10 cellular contexts compared by ENCODE assay signal in genomic region chr19:18502633-18503294, GRCh38. TPM values are rescaled to one million over a fixed set of nuclear protein-coding genes. Genes with fewer than 3 reads are reported as not detected.
A peak's percentile ranks its signal among the peaks of the same experiment; 100 is the strongest.
DNase-seq lines count a peak whose midpoint lies in the region; ATAC-seq and TF ChIP-seq lines count a peak whose summit lies in the region.
"Had no signal": no experiment of that assay in that cellular context is flagged by ENCODE, and none has a peak within 500 bp of the region (broad histone marks: within the 10 kb centered on the region; RNA-seq: fewer than 3 reads in every experiment).

No MANE protein-coding gene starts in this region.

- peak; percentile 59 for DNase-seq in G401 (ENCODE audit: low spot score)
- DNase-seq in PC-3 = no peak
- DNase-seq in effector memory CD8-positive, alpha-beta T cell = no peak
- DNase-seq in pons (ENCODE audit: low spot score) = peak; percentile 54
- no peak for DNase-seq in mesenchymal stem cell
- DNase-seq: foreskin keratinocyte, NCI-H187 had no signal

- peaks cover 14% of the 10 kb centered on the region for H3K79me1 ChIP-seq in mesenchymal stem cell (replicated peaks; ENCODE audit: low read length, poor library complexity, severe bottlenecking)

- intact Hi-C loops in PC-3 (cut with micrococcal nuclease) = no loop called here

- H2AFZ ChIP-seq in PC-3 (ENCODE audit: low read length) = no peak overlapping the region
- H2AFZ ChIP-seq in mesenchymal stem cell (ENCODE audit: low read depth, low read length) = no peak overlapping the region

- H3K4me1 ChIP-seq in PC-3 (ENCODE audit: insufficient read depth, low read length) = peaks cover 16% of the 10 kb centered on the region; the same call in 1 of the 2 replicates
- H3K4me1 ChIP-seq in mesenchymal stem cell (ENCODE audit: control insufficient read depth, insufficient read depth, low read depth, low read length) = peaks cover 60% of the 10 kb centered on the region

- no peak overlapping the region for H3K4me3 ChIP-seq in PC-3 (ENCODE audit: low read length)
- no peak overlapping the region for H3K4me3 ChIP-seq in mesenchymal stem cell (ENCODE audit: insufficient read depth in 1 of 2, low read depth in 1 of 2, low read length in 2 of 2)

- no peak overlapping the region for H3K27ac ChIP-seq in PC-3 (ENCODE audit: low read length)
- no peak overlapping the region for H3K27ac ChIP-seq in mesenchymal stem cell (ENCODE audit: low read length, poor library complexity, severe bottlenecking)
- H3K27ac ChIP-seq: foreskin keratinocyte had no signal

- 96% methylated on average over 17 of the region's 18 CpGs for WGBS in mesenchymal stem cell

- no peak overlapping the region for H2AK5ac ChIP-seq in mesenchymal stem cell (ENCODE audit: low read length, severe bottlenecking)

- TF ChIP-seq CTCF in PC-3 (conservative IDR thresholded peaks at IDR 0.05; ENCODE audit: low read depth, low read length) = no peak

- no peak overlapping the region for H3K23ac ChIP-seq in mesenchymal stem cell (ENCODE audit: low read length in 2 of 2)

- CTCF ChIA-PET in PC-3 (lab: Charles Lee) = no interaction called here

- peaks cover 74% of the 10 kb centered on the region for H3K36me3 Mint-ChIP-seq in effector memory CD8-positive, alpha-beta T cell (ENCODE audit: insufficient read depth)

- H3K36me3 ChIP-seq in PC-3 (ENCODE audit: low read depth, low read length) (no peaks in the 10 kb centered on the region), mesenchymal stem cell (ENCODE audit: control insufficient read depth in 1 of 2, insufficient read depth in 2 of 2, low read depth in 1 of 2, low read length in 2 of 2) (peaks cover 3 to 25% of the 10 kb centered on the region in 2 experiments)

- H3F3A ChIP-seq in PC-3 (ENCODE audit: low read length, unreplicated experiment) = no peaks in the 10 kb centered on the region

- in situ Hi-C loops in G401 (cut with HindIII; ENCODE audit: low sequenced_read_pairs) = no loop called here

- no peak overlapping the region for H2BK120ac ChIP-seq in mesenchymal stem cell (ENCODE audit: low read depth, low read length)

- H3K9me3 ChIP-seq in PC-3 (ENCODE audit: low read length) (no peaks in the 10 kb centered on the region), mesenchymal stem cell (ENCODE audit: control insufficient read depth, low read length) (no peaks in the 10 kb centered on the region)

- H3K4ac ChIP-seq in mesenchymal stem cell (ENCODE audit: low read depth in 1 of 2, low read length in 2 of 2) = no peak overlapping the region

- H3K4me2 ChIP-seq in PC-3 (ENCODE audit: low read length) = no peak overlapping the region
- H3K4me2 ChIP-seq in mesenchymal stem cell (ENCODE audit: low read length, poor library complexity, severe bottlenecking) = no peak overlapping the region

- H2BK12ac ChIP-seq in mesenchymal stem cell (ENCODE audit: low read length in 2 of 2) = no peak overlapping the region

- POLR2A ChIA-PET in PC-3 (lab: Charles Lee; ENCODE audit: unreplicated experiment) = no interaction called here

- peak overlapping the region; percentile 94 to 99 for H3K27ac Mint-ChIP-seq in effector memory CD8-positive, alpha-beta T cell

- H3K4me3 Mint-ChIP-seq in effector memory CD8-positive, alpha-beta T cell = peak overlapping the region; percentile 71 to 92

- H3K79me2 ChIP-seq in PC-3 (ENCODE audit: low read length) = peaks cover 100% of the 10 kb centered on the region

- no TSS peak for BruUV-seq in PC-3 (replicated peaks; lab: Mats Ljungman, UMichigan)

- no peak overlapping the region for H4K8ac ChIP-seq in mesenchymal stem cell (ENCODE audit: low read length)

- H3K9ac ChIP-seq in PC-3 (ENCODE audit: low read length) (no peak overlapping the region), mesenchymal stem cell (ENCODE audit: low read length) (no peak overlapping the region)

- peak overlapping the region in 1 of 2 experiments; percentile 58 for H3K18ac ChIP-seq in mesenchymal stem cell (ENCODE audit: low read depth in 1 of 2, low read length in 2 of 2)

- no peaks in the 10 kb centered on the region for H3K9me3 Mint-ChIP-seq in effector memory CD8-positive, alpha-beta T cell

- H2BK15ac ChIP-seq in mesenchymal stem cell (ENCODE audit: low read depth, poor library complexity, severe bottlenecking) = no peak overlapping the region

- no peak overlapping the region for H3K14ac ChIP-seq in mesenchymal stem cell (ENCODE audit: low read length in 2 of 2)

- H2BK5ac ChIP-seq in mesenchymal stem cell (ENCODE audit: low read depth, low read length, poor library complexity, severe bottlenecking) = no peak overlapping the region

- no peaks in the 10 kb centered on the region for H3K27me3 Mint-ChIP-seq in effector memory CD8-positive, alpha-beta T cell

- H4K91ac ChIP-seq in mesenchymal stem cell (ENCODE audit: low read length) = no peak overlapping the region

- peak; percentile 19; the same call in 1 of the 2 replicates for ATAC-seq in PC-3
- no peak for ATAC-seq in effector memory CD8-positive, alpha-beta T cell (replicated peaks)
- ATAC-seq in GM19455 (IDR thresholded peaks at IDR 0.05; ENCODE audit: unreplicated experiment) = no peak
- ATAC-seq in GM19467 (IDR thresholded peaks at IDR 0.05; ENCODE audit: unreplicated experiment) = no peak
- ATAC-seq in HG02852 (IDR thresholded peaks at IDR 0.05; ENCODE audit: unreplicated experiment) = no peak
- ATAC-seq: foreskin keratinocyte had no signal

- no peaks in the 10 kb centered on the region for H3K27me3 ChIP-seq in PC-3 (ENCODE audit: low read length)
- H3K27me3 ChIP-seq in mesenchymal stem cell (ENCODE audit: control insufficient read depth in 1 of 2, insufficient read depth in 1 of 2, low read length in 2 of 2) = no peaks in the 10 kb centered on the region
- H3K27me3 ChIP-seq: foreskin keratinocyte had no signal

- peaks cover 93% of the 10 kb centered on the region for H4K20me1 ChIP-seq in PC-3 (ENCODE audit: low read length)

- no peaks in the 10 kb centered on the region for H3K9me2 ChIP-seq in PC-3 (replicated peaks; ENCODE audit: low read length)

- peaks cover 80 to 91% of the 10 kb centered on the region in 2 donors for H3K4me1 Mint-ChIP-seq in effector memory CD8-positive, alpha-beta T cell (ENCODE audit: low read depth in 2 of 2)

RNA-seq across cellular contexts. Expression of gene ELL, which starts 19.1 kb away (rescaled TPM):
- total RNA-seq in G401 (2014; rRNA removed; shearing (Covaris generic)) = 15.9 and 16.0 TPM in 2 replicates
- 21.0 and 30.6 TPM in 2 replicates for total RNA-seq in PC-3 (2014; rRNA removed)
- 9.8 TPM for polyA plus RNA-seq in mesenchymal stem cell (2013, experiment 1 of 2)
- 9.8 TPM for polyA plus RNA-seq in mesenchymal stem cell (2013, experiment 2 of 2)

RNA-seq across cellular contexts. Expression of gene FKBP8, which starts 40.6 kb away (rescaled TPM):
- 404 and 484 TPM in 2 replicates for total RNA-seq in G401 (2014; rRNA removed; shearing (Covaris generic))
- 243 and 278 TPM in 2 replicates for total RNA-seq in PC-3 (2014; rRNA removed)
- polyA plus RNA-seq in mesenchymal stem cell (2013, experiment 1 of 2) = 175 TPM
- 169 TPM for polyA plus RNA-seq in mesenchymal stem cell (2013, experiment 2 of 2)

RNA-seq across cellular contexts. Expression of gene KXD1, which starts 54.9 kb away (rescaled TPM):
- total RNA-seq in G401 (2014; rRNA removed; shearing (Covaris generic)) = 84.9 and 95.9 TPM in 2 replicates
- 137 and 162 TPM in 2 replicates for total RNA-seq in PC-3 (2014; rRNA removed)
- 138 TPM for polyA plus RNA-seq in mesenchymal stem cell (2013, experiment 1 of 2)
- 134 TPM for polyA plus RNA-seq in mesenchymal stem cell (2013, experiment 2 of 2)

Comparison
In these comparisons a context has a peak if more than half of its experiments do, and no peak if none do; other contexts are left out.
1. DNase-seq: peak in G401 (single experiment) and pons (single experiment); none in PC-3 (single experiment), effector memory CD8-positive, alpha-beta T cell (0 of 3) and mesenchymal stem cell (single experiment).